24 cellular contexts compared by ENCODE assay signal in the genomic region with DNA sequence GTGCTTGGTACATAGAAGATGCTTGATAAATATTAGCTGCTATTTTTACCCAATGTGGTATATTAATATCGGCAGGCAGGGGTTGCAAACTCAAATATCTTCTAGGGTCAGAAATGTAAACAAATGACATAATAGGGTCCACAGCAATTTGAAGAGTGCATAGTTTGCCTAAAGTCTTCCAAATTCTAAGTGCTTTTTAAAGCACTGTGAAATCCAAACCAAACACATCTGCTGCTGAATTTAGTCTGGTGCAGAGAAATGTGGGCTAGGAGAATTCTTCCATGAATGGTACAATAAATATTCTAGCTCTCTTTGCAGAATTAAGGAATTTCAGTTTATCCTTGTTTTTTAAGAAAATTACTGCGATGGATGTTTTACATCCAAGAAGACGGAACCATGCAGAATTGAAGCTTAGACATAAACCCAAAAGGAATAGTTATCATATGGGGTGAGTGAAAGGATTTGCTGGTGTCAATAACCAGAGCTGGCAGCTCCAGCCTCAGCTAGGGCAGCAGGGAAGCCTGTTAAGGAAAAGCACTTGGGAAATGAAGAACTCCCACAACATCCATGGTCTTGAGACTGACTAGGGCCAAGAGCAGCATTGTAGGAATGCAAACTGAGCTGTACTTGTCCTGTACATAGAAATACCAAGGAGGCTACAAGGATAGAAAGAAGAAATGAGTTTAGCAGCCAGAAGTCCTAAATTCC.
"Had no signal": no experiment of that assay in that cellular context is flagged by ENCODE, and none has a peak within 500 bp of the region (broad histone marks: within the 10 kb centered on the region; RNA-seq: fewer than 3 reads in every experiment).

No MANE protein-coding gene starts in this region.

- H3K4me3 Mint-ChIP-seq: activated CD8-positive, alpha-beta memory T cell treated with anti-CD3 and anti-CD28 coated beads, Interleukin-2, amount 10 ng/mL, durations not matched to agents 7 days and 5 days; activated naive CD4-positive, alpha-beta T cell treated with anti-CD3 and anti-CD28 coated beads, Interleukin-2, amount 50 U/mL, for 24 hours; activated T-cell treated with anti-CD3 and anti-CD28 coated beads, Interleukin-2, amount 50 U/mL, for 24 hours; activated T-helper 1 cell treated with anti-CD3 and anti-CD28 coated beads, Interleukin-12 subunit alpha, Interleukin-12 subunit beta, Interleukin-2, Interleukin-4 antibody, amounts not matched to agents 30 ng/mL and 10 ng/mL and 1 ng/mL, durations not matched to agents 14 hours and 24 hours and 36 hours; T-helper 1 cell treated with Interleukin-12 subunit alpha and Interleukin-12 subunit beta and Interleukin-4 antibody, amounts not matched to agents 30 μg/mL and 1 μg/mL, for 36 hours had no signal

- H3K4me1 Mint-ChIP-seq: activated CD8-positive, alpha-beta memory T cell treated with anti-CD3 and anti-CD28 coated beads, Interleukin-2, amount 10 ng/mL, durations not matched to agents 7 days and 5 days; activated naive CD4-positive, alpha-beta T cell treated with anti-CD3 and anti-CD28 coated beads, Interleukin-2, amount 50 U/mL, for 24 hours had no signal

- H3K27ac Mint-ChIP-seq: activated CD8-positive, alpha-beta memory T cell treated with anti-CD3 and anti-CD28 coated beads, Interleukin-2, amount 10 ng/mL, durations not matched to agents 7 days and 5 days; activated naive CD4-positive, alpha-beta T cell treated with anti-CD3 and anti-CD28 coated beads, Interleukin-2, amount 50 U/mL, for 24 hours; activated T-cell treated with anti-CD3 and anti-CD28 coated beads, Interleukin-2, amount 50 U/mL, for 24 hours; activated T-helper 1 cell treated with anti-CD3 and anti-CD28 coated beads, Interleukin-12 subunit alpha, Interleukin-12 subunit beta, Interleukin-2, Interleukin-4 antibody, amounts not matched to agents 30 ng/mL and 10 ng/mL and 1 ng/mL, durations not matched to agents 14 hours and 24 hours and 36 hours; T-helper 1 cell treated with Interleukin-12 subunit alpha and Interleukin-12 subunit beta and Interleukin-4 antibody, amounts not matched to agents 30 μg/mL and 1 μg/mL, for 36 hours had no signal

- DNase-seq: activated CD4-positive, alpha-beta T cell treated with anti-CD3 and anti-CD28 coated beads for 48 hours; activated CD4-positive, alpha-beta T cell treated with anti-CD3 and anti-CD28 coated beads, Interleukin-2, amount 50 U/mL, for 4 hours; activated CD4-positive, CD25-positive, alpha-beta regulatory T cell treated with anti-CD3 and anti-CD28 coated beads, Interleukin-2, amount 50 U/mL, for 72 hours; activated CD8-positive, alpha-beta memory T cell treated with anti-CD3 and anti-CD28 coated beads, Interleukin-2, amount 10 ng/mL, durations not matched to agents 7 days and 5 days; activated effector memory CD4-positive, alpha-beta T cell treated with Interleukin-2 at 50 U/mL for 16 hours; activated naive CD4-positive, alpha-beta T cell; activated T-cell treated with anti-CD3 and anti-CD28 coated beads, Interleukin-2, amount 50 U/mL, for 24 hours; amniotic stem cell; brain microvascular endothelial cell; cerebellar nuclear complex; Kasumi-1; NCI-H1105 treated with DMSO at 0.1 percent for 48 hours; NCI-H146; NCI-H187 treated with DMSO at 0.1 percent for 48 hours; NCI-H2081 treated with DMSO at 0.1 percent for 48 hours; NCI-H446; NCI-H524; Peyer's patch; Right ventricle myocardium superior had no signal

- H3K27ac ChIP-seq: brain microvascular endothelial cell, cardiac muscle cell, RWPE1 had no signal

- H3K27me3 Mint-ChIP-seq: activated CD8-positive, alpha-beta memory T cell treated with anti-CD3 and anti-CD28 coated beads, Interleukin-2, amount 10 ng/mL, durations not matched to agents 7 days and 5 days; activated naive CD4-positive, alpha-beta T cell treated with anti-CD3 and anti-CD28 coated beads, Interleukin-2, amount 50 U/mL, for 24 hours; activated T-cell treated with anti-CD3 and anti-CD28 coated beads, Interleukin-2, amount 50 U/mL, for 24 hours had no signal

- H3K36me3 ChIP-seq: brain microvascular endothelial cell, cardiac muscle cell, Peyer's patch had no signal

- H3K36me3 Mint-ChIP-seq: activated CD8-positive, alpha-beta memory T cell treated with anti-CD3 and anti-CD28 coated beads, Interleukin-2, amount 10 ng/mL, durations not matched to agents 7 days and 5 days; activated naive CD4-positive, alpha-beta T cell treated with anti-CD3 and anti-CD28 coated beads, Interleukin-2, amount 50 U/mL, for 24 hours had no signal

- H3K27me3 ChIP-seq: brain microvascular endothelial cell, cardiac muscle cell, Peyer's patch had no signal

- H3K4me3 ChIP-seq: cardiac muscle cell, Peyer's patch had no signal

- H3K9me3 Mint-ChIP-seq: activated naive CD4-positive, alpha-beta T cell treated with anti-CD3 and anti-CD28 coated beads, Interleukin-2, amount 50 U/mL, for 24 hours; activated T-cell treated with anti-CD3 and anti-CD28 coated beads, Interleukin-2, amount 50 U/mL, for 24 hours; activated T-helper 1 cell treated with anti-CD3 and anti-CD28 coated beads, Interleukin-12 subunit alpha, Interleukin-12 subunit beta, Interleukin-2, Interleukin-4 antibody, amounts not matched to agents 30 ng/mL and 10 ng/mL and 1 ng/mL, durations not matched to agents 14 hours and 24 hours and 36 hours; T-helper 1 cell treated with Interleukin-12 subunit alpha and Interleukin-12 subunit beta and Interleukin-4 antibody, amounts not matched to agents 30 μg/mL and 1 μg/mL, for 36 hours had no signal

- ATAC-seq: activated CD8-positive, alpha-beta memory T cell treated with anti-CD3 and anti-CD28 coated beads, Interleukin-2, amount 10 ng/mL, durations not matched to agents 7 days and 5 days had no signal
